ENCODE assay signal across 18 cellular contexts in the genomic region with DNA sequence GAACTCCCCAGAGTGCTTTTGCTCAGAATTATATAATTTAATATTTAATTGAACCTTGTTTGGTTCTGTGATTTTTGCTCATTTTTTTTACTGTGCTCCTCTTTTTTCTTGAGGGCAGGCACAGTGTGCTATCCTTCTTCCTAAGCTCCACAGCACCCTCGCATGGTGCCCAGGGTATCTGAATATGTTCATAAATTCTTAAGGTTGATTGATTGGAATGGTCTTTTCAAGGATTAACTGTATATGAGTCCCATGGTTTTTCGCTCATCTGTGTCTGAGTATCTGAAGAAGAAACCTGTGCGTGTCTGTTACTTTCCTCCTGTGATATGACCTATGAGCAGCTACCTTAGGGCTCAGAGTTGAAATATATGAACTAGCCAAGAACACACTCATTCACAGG.
DNase-seq lines count a peak whose midpoint lies in the region; ATAC-seq, FAIRE-seq and TF ChIP-seq lines count a peak whose summit lies in the region.
"Had no signal": no experiment of that assay in that cellular context is flagged by ENCODE, and none has a peak within 500 bp of the region (broad histone marks: within the 10 kb centered on the region; RNA-seq: fewer than 3 reads in every experiment).

No MANE protein-coding gene starts in this region.

- no peak for TF ChIP-seq EP300 in transverse colon (IDR thresholded peaks at IDR 0.05; ENCODE audit: low read depth)

- intact Hi-C loops in left ventricle myocardium inferior (cut with micrococcal nuclease), result no loop called here
- intact Hi-C loops in left cardiac atrium (cut with DNase I), result loop anchor here in 1 of 2 donors (10.0 kb wide), 1 partner anchor 398 kb away; a partner anchor contains a TSS
- intact Hi-C loops in transverse colon (cut with DNase I; ENCODE audit: low total_unique reads), result no loop called here

- no peak overlapping the region for H2AFZ ChIP-seq in Loucy (ENCODE audit: low read length)

- FAIRE-seq in RCC 7860 (lab: Jason Lieb, UNC), result no peak
- FAIRE-seq: pancreas had no signal

- no peaks in the 10 kb centered on the region for H3K27me3 ChIP-seq in left ventricle myocardium inferior (ENCODE audit: low read depth)
- H3K27me3 ChIP-seq in Loucy (ENCODE audit: insufficient read depth, low read length, poor library complexity, severe bottlenecking), result no peaks in the 10 kb centered on the region
- no peaks in the 10 kb centered on the region for H3K27me3 ChIP-seq in WERI-Rb-1 (ENCODE audit: insufficient read depth, low read depth, severe bottlenecking)
- no peaks in the 10 kb centered on the region for H3K27me3 ChIP-seq in transverse colon
- H3K27me3 ChIP-seq: pancreas, Peyer's patch, sigmoid colon had no signal

- no peak overlapping the region for H3K4me3 ChIP-seq in left ventricle myocardium inferior
- no peak overlapping the region for H3K4me3 ChIP-seq in Loucy (ENCODE audit: low read length, poor library complexity, severe bottlenecking)
- H3K4me3 ChIP-seq in WERI-Rb-1 (ENCODE audit: low read depth, low read length), result no peak overlapping the region
- H3K4me3 ChIP-seq in transverse colon, result no peak overlapping the region
- H3K4me3 ChIP-seq: pancreas, Peyer's patch, sigmoid colon had no signal

- no peaks in the 10 kb centered on the region for H4K20me1 ChIP-seq in Loucy (ENCODE audit: insufficient read depth, low read length, poor library complexity, severe bottlenecking)

- H3K4me1 ChIP-seq in left ventricle myocardium inferior (no peaks in the 10 kb centered on the region), Loucy (ENCODE audit: insufficient read depth, low read length, poor library complexity, severe bottlenecking) (no peaks in the 10 kb centered on the region), transverse colon (no peaks in the 10 kb centered on the region)
- H3K4me1 ChIP-seq: Caco-2, pancreas, Peyer's patch had no signal

- H3K79me2 ChIP-seq in Loucy (ENCODE audit: insufficient read depth, low read length), result no peaks in the 10 kb centered on the region

- H3K4me2 ChIP-seq in Loucy (ENCODE audit: low read depth, low read length, poor library complexity, severe bottlenecking), result no peak overlapping the region

- ATAC-seq in left cardiac atrium, result no peak
- ATAC-seq in HG03025 (IDR thresholded peaks at IDR 0.05; ENCODE audit: low FRiP score, unreplicated experiment), result no peak
- ATAC-seq: naive thymus-derived CD4-positive, alpha-beta T cell had no signal

- in situ Hi-C loops in transverse colon (cut with MboI; ENCODE audit: low pct_ligation_motif_present in 1 of 4, low pct_unique_long_range_greater_than_20kb in 1 of 4, low sequenced_read_pairs in 3 of 4), result no loop called here

- DNase-seq in left ventricle myocardium inferior (no peak), left cardiac atrium (no peak), WERI-Rb-1 (peak; percentile 63), transverse colon (no peak), C1 segment of cervical spinal cord (lab: John Stamatoyannopoulos, UW) (no peak), RCC 7860 (ENCODE audit: low spot score) (no peak)
- DNase-seq: activated CD4-positive, alpha-beta T cell treated with anti-CD3 and anti-CD28 coated beads, Interleukin-2, amount 10 ng/mL, durations not matched to agents 24 days and 14 days; activated CD8-positive, alpha-beta memory T cell treated with anti-CD3 and anti-CD28 coated beads, Interleukin-2, amount 50 U/mL, for 4 hours; activated effector memory CD4-positive, alpha-beta T cell treated with anti-CD3 and anti-CD28 coated beads, Interleukin-2, amount 50 U/mL, for 16 hours; Caco-2; effector CD8-positive, alpha-beta T cell; naive thymus-derived CD4-positive, alpha-beta T cell; NCI-H2029; pancreas; Peyer's patch; sigmoid colon had no signal

- TF ChIP-seq CTCF in left ventricle myocardium inferior (IDR thresholded peaks at IDR 0.05; ENCODE audit: borderline replicate concordance) (peak; percentile 51), Loucy (conservative IDR thresholded peaks at IDR 0.05; ENCODE audit: low read length) (peak; percentile 35), WERI-Rb-1 (IDR thresholded peaks at IDR 0.05; ENCODE audit: low read depth, low read length) (peak; percentile 27; the same call in 1 of the 2 replicates), transverse colon (IDR thresholded peaks at IDR 0.05) (no peak)

- 83 to 92% methylated on average over 3 of the region's 3 CpGs for WGBS in transverse colon (ENCODE audit: low coverage in 1 of 2), 2 donors

- no peaks in the 10 kb centered on the region for H3K9me3 ChIP-seq in left ventricle myocardium inferior (replicated peaks)
- H3K9me3 ChIP-seq in Loucy (ENCODE audit: insufficient read depth, low read depth, low read length), result no peaks in the 10 kb centered on the region
- H3K9me3 ChIP-seq in WERI-Rb-1 (ENCODE audit: severe bottlenecking), result no peaks in the 10 kb centered on the region
- H3K9me3 ChIP-seq in transverse colon, result no peaks in the 10 kb centered on the region
- H3K9me3 ChIP-seq: Caco-2, pancreas, Peyer's patch, sigmoid colon had no signal

- H3K9me2 ChIP-seq in Loucy (replicated peaks; ENCODE audit: low read depth, low read length), result no peaks in the 10 kb centered on the region

- H3K36me3 ChIP-seq in left ventricle myocardium inferior, result no peaks in the 10 kb centered on the region
- H3K36me3 ChIP-seq in Loucy (ENCODE audit: insufficient read depth, low read length), result no peaks in the 10 kb centered on the region
- H3K36me3 ChIP-seq in WERI-Rb-1, result no peaks in the 10 kb centered on the region
- no peaks in the 10 kb centered on the region for H3K36me3 ChIP-seq in transverse colon
- H3K36me3 ChIP-seq: pancreas, Peyer's patch, sigmoid colon had no signal

- no peaks in the 10 kb centered on the region for H3F3A ChIP-seq in Loucy (ENCODE audit: low read depth)

- H3K9ac ChIP-seq in Loucy (ENCODE audit: low read depth, low read length, poor library complexity, severe bottlenecking), result no peak overlapping the region

- no peak overlapping the region for H3K27ac ChIP-seq in left ventricle myocardium inferior (replicated peaks)
- peak overlapping the region; percentile 64 for H3K27ac ChIP-seq in WERI-Rb-1
- H3K27ac ChIP-seq in transverse colon, result no peak overlapping the region
- H3K27ac ChIP-seq: pancreas, Peyer's patch, sigmoid colon had no signal

- no peak for TF ChIP-seq POLR2A in transverse colon (IDR thresholded peaks at IDR 0.05)

Comparison
In these comparisons a context has a peak if more than half of its experiments do, and no peak if none do; other contexts are left out.
1. CTCF ChIP-seq: peak in left ventricle myocardium inferior (single experiment), Loucy (single experiment) and WERI-Rb-1 (single experiment); none in transverse colon (0 of 5).